In genomic region chr2:152717242-152718046, GRCh38 we compare ENCODE assay signal across 1 cellular context.
TF ChIP-seq lines count a peak whose summit lies in the region.

Gene PRPF40A (minus strand): TSS chr2:152717461. CDS start chr2:152717439, 22 bp downstream.

TF ChIP-seq in GM12878, 131 proteins besides CTCF, POLR2A, EP300 and RAD21 (continued from another document):
- TF ChIP-seq MEF2B (IDR thresholded peaks at IDR 0.05; ENCODE audit: partially characterized antibody, poor library complexity, severe bottlenecking) (no peak), BRCA1 (IDR thresholded peaks at IDR 0.05; ENCODE audit: low read depth, low read length) (no peak), ZNF24 (IDR thresholded peaks at IDR 0.05) (no peak), ZBED1 (IDR thresholded peaks at IDR 0.05; ENCODE audit: borderline replicate concordance) (no peak), ZNF622 (IDR thresholded peaks at IDR 0.05) (no peak), IRF5 (IDR thresholded peaks at IDR 0.05; ENCODE audit: borderline replicate concordance) (no peak), SMAD5 (IDR thresholded peaks at IDR 0.05; ENCODE audit: low read depth) (peak; percentile 59; the same call in 1 of the 2 replicates), ESRRA (IDR thresholded peaks at IDR 0.05; ENCODE audit: low read length) (no peak), SMAD1 (IDR thresholded peaks at IDR 0.05; ENCODE audit: low read depth, partially characterized antibody) (no peak), TCF7 (IDR thresholded peaks at IDR 0.05; ENCODE audit: borderline replicate concordance) (no peak), HDAC2 (IDR thresholded peaks at IDR 0.05) (no peak), CEBPB (IDR thresholded peaks at IDR 0.05; ENCODE audit: borderline replicate concordance in 1 of 2, low read depth in 2 of 2, low read length in 2 of 2) (no peak), ASH2L (IDR thresholded peaks at IDR 0.05; ENCODE audit: borderline replicate concordance, low read depth) (no peak), BMI1 (IDR thresholded peaks at IDR 0.05; ENCODE audit: borderline replicate concordance) (no peak)
TF ChIP-seq in GM12878: peak in this region for 56.
